In genomic region chr1:156389311-156389710, GRCh38 we compare ENCODE assay signal across 15 cellular contexts.
"Had no signal": no experiment of that assay in that cellular context is flagged by ENCODE, and none has a peak within 500 bp of the region (broad histone marks: within the 10 kb centered on the region; RNA-seq: fewer than 3 reads in every experiment).

No MANE protein-coding gene starts in this region.

- H3K36me3 Mint-ChIP-seq: activated naive CD8-positive, alpha-beta T cell treated with anti-CD3 and anti-CD28 coated beads, Interleukin-2, amount 10 ng/mL, durations not matched to agents 7 days and 5 days; natural killer cell treated with Interleukin-12 subunit alpha and Interleukin-12 subunit beta and Interleukin-15 and Interleukin-18, amount 100 ng/mL, for 72 hours had no signal

- H3K27ac Mint-ChIP-seq: activated CD4-positive, alpha-beta T cell treated with anti-CD3 and anti-CD28 coated beads for 36 hours; activated CD8-positive, alpha-beta T cell treated with anti-CD3 and anti-CD28 coated beads for 36 hours; activated naive CD8-positive, alpha-beta T cell treated with anti-CD3 and anti-CD28 coated beads, Interleukin-2, amount 10 ng/mL, durations not matched to agents 7 days and 5 days; activated T-cell treated with anti-CD3 and anti-CD28 coated beads, Interleukin-2, amount 50 U/mL, for 24 hours; activated T-helper 2 cell treated with anti-CD3 and anti-CD28 coated beads, Interferon-gamma antibody, Interleukin-2, Interleukin-4, amounts not matched to agents 10 μg/mL and 5 μg/mL and 100 μg/mL, durations not matched to agents 14 hours and 24 hours and 36 hours; effector memory CD8-positive, alpha-beta T cell; natural killer cell treated with Interleukin-12 subunit alpha and Interleukin-12 subunit beta and Interleukin-15 and Interleukin-18, amount 100 ng/mL, for 72 hours; T-helper 2 cell treated with Interferon-gamma antibody and Interleukin-4, amounts not matched to agents 5 μg/mL and 100 μg/mL, for 36 hours had no signal

- H3K9me3 Mint-ChIP-seq: activated CD8-positive, alpha-beta T cell treated with anti-CD3 and anti-CD28 coated beads for 36 hours; activated naive CD8-positive, alpha-beta T cell treated with anti-CD3 and anti-CD28 coated beads, Interleukin-2, amount 10 ng/mL, durations not matched to agents 7 days and 5 days; activated T-cell treated with anti-CD3 and anti-CD28 coated beads, Interleukin-2, amount 50 U/mL, for 24 hours; activated T-helper 2 cell treated with anti-CD3 and anti-CD28 coated beads, Interferon-gamma antibody, Interleukin-2, Interleukin-4, amounts not matched to agents 10 μg/mL and 5 μg/mL and 100 μg/mL, durations not matched to agents 14 hours and 24 hours and 36 hours; effector memory CD8-positive, alpha-beta T cell; natural killer cell treated with Interleukin-12 subunit alpha and Interleukin-12 subunit beta and Interleukin-15 and Interleukin-18, amount 100 ng/mL, for 72 hours; T-helper 2 cell treated with Interferon-gamma antibody and Interleukin-4, amounts not matched to agents 5 μg/mL and 100 μg/mL, for 36 hours had no signal

- DNase-seq: activated CD4-positive, alpha-beta T cell treated with anti-CD3 and anti-CD28 coated beads for 36 hours; activated CD8-positive, alpha-beta T cell treated with anti-CD3 and anti-CD28 coated beads for 36 hours; activated naive CD4-positive, alpha-beta T cell treated with Interleukin-2 at 50 U/mL for 16 hours; activated naive CD8-positive, alpha-beta T cell treated with anti-CD3 and anti-CD28 coated beads, Interleukin-2, amount 10 ng/mL, durations not matched to agents 7 days and 5 days; activated T-cell treated with anti-CD3 and anti-CD28 coated beads, Interleukin-2, amount 50 U/mL, for 24 hours; dermis blood vessel endothelial cell; effector memory CD8-positive, alpha-beta T cell; left colon; lower lobe of right lung; stimulated activated CD8-positive, alpha-beta memory T cell treated with anti-CD3 and anti-CD28 coated beads, Interleukin-4, amount 100 ng/mL, for 48 hours; stimulated activated naive CD4-positive, alpha-beta T cell treated with Interleukin-2 at 50 U/mL for 16 hours; transverse colon had no signal

- ATAC-seq: activated CD4-positive, alpha-beta T cell treated with anti-CD3 and anti-CD28 coated beads for 36 hours; activated CD8-positive, alpha-beta T cell treated with anti-CD3 and anti-CD28 coated beads for 36 hours; effector memory CD8-positive, alpha-beta T cell; lower lobe of right lung; natural killer cell treated with Interleukin-12 subunit alpha and Interleukin-12 subunit beta and Interleukin-15 and Interleukin-18, amount 100 ng/mL, for 72 hours had no signal

- H3K4me3 Mint-ChIP-seq: activated CD4-positive, alpha-beta T cell treated with anti-CD3 and anti-CD28 coated beads for 36 hours; activated CD8-positive, alpha-beta T cell treated with anti-CD3 and anti-CD28 coated beads for 36 hours; activated naive CD8-positive, alpha-beta T cell treated with anti-CD3 and anti-CD28 coated beads, Interleukin-2, amount 10 ng/mL, durations not matched to agents 7 days and 5 days; activated T-cell treated with anti-CD3 and anti-CD28 coated beads, Interleukin-2, amount 50 U/mL, for 24 hours; effector memory CD8-positive, alpha-beta T cell; natural killer cell treated with Interleukin-12 subunit alpha and Interleukin-12 subunit beta and Interleukin-15 and Interleukin-18, amount 100 ng/mL, for 72 hours; T-helper 2 cell treated with Interferon-gamma antibody and Interleukin-4, amounts not matched to agents 5 μg/mL and 100 μg/mL, for 36 hours had no signal
